30 cellular contexts compared by ENCODE assay signal in the genomic region with DNA sequence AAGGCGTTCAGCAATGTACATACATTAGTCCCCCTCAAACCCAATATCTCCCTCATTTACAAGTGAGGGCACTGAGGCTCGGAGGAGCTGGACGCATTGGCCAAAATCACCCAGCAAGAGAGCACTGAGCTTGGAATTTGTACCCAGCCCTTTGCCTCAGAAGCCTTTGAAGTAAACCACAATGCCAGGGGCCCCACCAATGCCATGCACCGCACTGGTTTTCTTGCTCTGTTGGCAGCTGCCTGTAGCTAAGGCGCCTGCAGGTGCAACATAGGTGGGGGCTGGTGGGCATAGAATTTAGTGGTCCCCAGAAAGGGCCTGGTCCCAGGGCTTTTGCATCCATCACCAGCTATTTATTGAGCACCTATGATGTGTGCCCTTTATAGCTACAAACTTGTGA. TPM values are rescaled to one million over a fixed set of nuclear protein-coding genes. Genes with fewer than 3 reads are reported as not detected.
DNase-seq lines count a peak whose midpoint lies in the region; ATAC-seq and TF ChIP-seq lines count a peak whose summit lies in the region.
"Had no signal": no experiment of that assay in that cellular context is flagged by ENCODE, and none has a peak within 500 bp of the region (broad histone marks: within the 10 kb centered on the region; RNA-seq: fewer than 3 reads in every experiment).

No MANE protein-coding gene starts in this region.

- H3K4me1 ChIP-seq in DND-41 (ENCODE audit: insufficient read depth, low read length): no peaks in the 10 kb centered on the region
- H3K4me1 ChIP-seq: Caco-2 had no signal

- H3K27me3 ChIP-seq in DND-41 (ENCODE audit: insufficient read depth, low read length, poor library complexity): peaks cover 11% of the 10 kb centered on the region
- no peaks in the 10 kb centered on the region for H3K27me3 ChIP-seq in brain microvascular endothelial cell (replicated peaks)
- H3K27me3 ChIP-seq: BE2C had no signal

- peak; percentile 64; the same call in 1 of the 3 replicates for ATAC-seq in DND-41 (ENCODE audit: insufficient read depth, low read depth)
- no peak for ATAC-seq in HG03439 (IDR thresholded peaks at IDR 0.05; ENCODE audit: unreplicated experiment)
- ATAC-seq: A549; CD8-positive, alpha-beta T cell had no signal

- H2AFZ ChIP-seq in DND-41 (ENCODE audit: low read depth, low read length): no peak overlapping the region

- H3K9ac ChIP-seq in DND-41 (ENCODE audit: low read depth, low read length): no peak overlapping the region
- H3K9ac ChIP-seq: BLaER1; BLaER1 treated with 17β-estradiol and CSF1 and Interleukin-3, amounts not matched to agents 10 nM and 100 nM had no signal

- no peaks in the 10 kb centered on the region for H3K79me2 ChIP-seq in DND-41 (ENCODE audit: insufficient read depth, low read length)

- H3K9me3 ChIP-seq in DND-41 (ENCODE audit: insufficient read depth, low read length, severe bottlenecking): no peaks in the 10 kb centered on the region
- H3K9me3 ChIP-seq: A549; BE2C; BLaER1; BLaER1 treated with 17β-estradiol and CSF1 and Interleukin-3, amounts not matched to agents 10 nM and 100 nM; Caco-2 had no signal

- no peaks in the 10 kb centered on the region for H4K20me1 ChIP-seq in DND-41 (ENCODE audit: insufficient read depth, low read length)
- H4K20me1 ChIP-seq: BLaER1; BLaER1 treated with 17β-estradiol and CSF1 and Interleukin-3, amounts not matched to agents 10 nM and 100 nM had no signal

- H3K4me3 ChIP-seq in DND-41 (ENCODE audit: low read depth in 1 of 2, low read length in 2 of 2) (no peak overlapping the region), brain microvascular endothelial cell (ENCODE audit: low read depth, low read length) (no peak overlapping the region)
- H3K4me3 ChIP-seq in Jurkat, Clone E6-1 (ENCODE audit: low read length): no peak overlapping the region
- H3K4me3 ChIP-seq: A549; BLaER1; BLaER1 treated with 17β-estradiol and CSF1 and Interleukin-3, amounts not matched to agents 10 nM and 100 nM had no signal

- TF ChIP-seq CTCF in DND-41 (IDR thresholded peaks at IDR 0.05; ENCODE audit: borderline replicate concordance, extremely low read depth, low read length, poor library complexity, severe bottlenecking) (no peak), RWPE1 (conservative IDR thresholded peaks at IDR 0.05; ENCODE audit: low read depth) (no peak), brain microvascular endothelial cell (IDR thresholded peaks at IDR 0.05; ENCODE audit: low read depth, low read length, missing control alignments) (no peak)

- in situ Hi-C loops in brain microvascular endothelial cell (cut with HindIII; ENCODE audit: low pct_ligation_motif_present, low sequenced_read_pairs): no loop called here

- POLR2A ChIA-PET in RWPE1 (lab: Yijun Ruan, JAX; ENCODE audit: low non-redundant PET): no interaction called here

- H3K36me3 ChIP-seq in DND-41 (ENCODE audit: insufficient read depth, low read length) (no peaks in the 10 kb centered on the region), brain microvascular endothelial cell (replicated peaks) (no peaks in the 10 kb centered on the region)
- H3K36me3 ChIP-seq: BE2C; BLaER1; BLaER1 treated with 17β-estradiol and CSF1 and Interleukin-3, amounts not matched to agents 10 nM and 100 nM had no signal

- H3K4me2 ChIP-seq in DND-41 (ENCODE audit: insufficient read depth, low read length): no peak overlapping the region
- H3K4me2 ChIP-seq: A549, BLaER1 had no signal

- H3K27ac ChIP-seq in DND-41 (ENCODE audit: low read length): no peak overlapping the region
- peak overlapping the region; percentile 57; the same call in 1 of the 2 replicates for H3K27ac ChIP-seq in RWPE1
- H3K27ac ChIP-seq in brain microvascular endothelial cell: no peak overlapping the region
- H3K27ac ChIP-seq: 22Rv1; A549; BLaER1; BLaER1 treated with 17β-estradiol and CSF1 and Interleukin-3, amounts not matched to agents 10 nM and 100 nM; C4-2B had no signal

- CTCF ChIA-PET in RWPE1 (lab: Yijun Ruan, JAX): no interaction called here

- DNase-seq in DND-41 (peak; percentile 24), RWPE1 (ENCODE audit: low spot score) (no peak), SW480 (ENCODE audit: low spot score) (peak; percentile 65), retina (no peak), brain microvascular endothelial cell (no peak), NCI-H2029 (lab: John Stamatoyannopoulos, UW) (no peak)
- DNase-seq in Jurkat, Clone E6-1 (ENCODE audit: low read depth, low spot score): peak; percentile 71
- DNase-seq: 8988T; ACHN; AML-193; BE2C; C1 segment of cervical spinal cord; Caco-2; Calu3; CD4-positive, alpha-beta memory T cell; CD4-positive, alpha-beta T cell; CD4-positive, CD25-positive, alpha-beta regulatory T cell; CD8-positive, alpha-beta memory T cell; CD8-positive, alpha-beta T cell; COR-L47; DMS 273 treated with DMSO at 0.1 percent for 48 hours; DMS153; DMS79; EL had no signal

RNA-seq across cellular contexts. Expression of a gene that starts 37.3 kb away (rescaled TPM):
- 54.4 TPM for polyA plus RNA-seq in Jurkat, Clone E6-1 (2012; ENCODE audit: insufficient read depth, insufficient read length)

Comparison
In these comparisons a context has a peak if more than half of its experiments do, and no peak if none do; other contexts are left out.
1. DNase-seq: peak in DND-41 (single experiment), Jurkat, Clone E6-1 (single experiment) and SW480 (single experiment); none in RWPE1 (single experiment), retina (single experiment), brain microvascular endothelial cell (single experiment) and NCI-H2029 (single experiment).